In genomic region chr17:73255671-73256181, GRCh38 we compare ENCODE assay signal across 9 cellular contexts. TPM values are rescaled to one million over a fixed set of nuclear protein-coding genes. Genes with fewer than 3 reads are reported as not detected.
A peak's percentile ranks its signal among the peaks of the same experiment; 100 is the strongest.
DNase-seq lines count a peak whose midpoint lies in the region; ATAC-seq, FAIRE-seq and TF ChIP-seq lines count a peak whose summit lies in the region.
"Had no signal": no experiment of that assay in that cellular context is flagged by ENCODE, and none has a peak within 500 bp of the region (broad histone marks: within the 10 kb centered on the region; RNA-seq: fewer than 3 reads in every experiment).

No MANE protein-coding gene starts in this region.

- H3K36me3 ChIP-seq in GM23248 (ENCODE audit: low read depth) = no peaks in the 10 kb centered on the region
- H3K36me3 ChIP-seq in esophagus squamous epithelium = no peaks in the 10 kb centered on the region
- H3K36me3 ChIP-seq in neural cell (ENCODE audit: insufficient read depth, low read length) = no peaks in the 10 kb centered on the region
- no peaks in the 10 kb centered on the region for H3K36me3 ChIP-seq in thyroid gland

- H3K4me3 ChIP-seq in GM23248 = no peak overlapping the region
- no peak overlapping the region for H3K4me3 ChIP-seq in esophagus squamous epithelium
- no peak overlapping the region for H3K4me3 ChIP-seq in neural cell (ENCODE audit: low read length)
- no peak overlapping the region for H3K4me3 ChIP-seq in thyroid gland (replicated peaks in 1 of 3)

- H4K20me1 ChIP-seq in GM23248 (ENCODE audit: insufficient read depth) (no peaks in the 10 kb centered on the region), neural cell (ENCODE audit: insufficient read depth) (no peaks in the 10 kb centered on the region)

- 2 to 3% methylated on average over 8 of the region's 8 CpGs for WGBS in GM23248 (ENCODE audit: low coverage in 1 of 2, low lambda C conversion rate in 2 of 2, missing lambda C conversion rate in 2 of 2), 2 experiments
- 0 to 2% methylated on average over 7 to 8 of the region's 8 CpGs for WGBS in esophagus squamous epithelium, 2 donors
- WGBS in thyroid gland, 2 donors = 6 to 8% methylated on average over 8 of the region's 8 CpGs

- peak; percentile 99 for TF ChIP-seq CTCF in D721Med (IDR thresholded peaks at IDR 0.05; ENCODE audit: insufficient read depth, missing control alignments)
- TF ChIP-seq CTCF in esophagus squamous epithelium (IDR thresholded peaks at IDR 0.05) = peak; percentile 94 to 98 (median 96)
- TF ChIP-seq CTCF in neural cell (IDR thresholded peaks at IDR 0.05; ENCODE audit: poor library complexity, severe bottlenecking) = peak; percentile 99
- TF ChIP-seq CTCF in thyroid gland (IDR thresholded peaks at IDR 0.05) = peak; percentile 88 to 99 (median 96)

- TF ChIP-seq RAD21 in neural cell (conservative IDR thresholded peaks at IDR 0.05) = peak; percentile 99

- H3K9me3 ChIP-seq in GM23248 (ENCODE audit: low read depth) (no peaks in the 10 kb centered on the region), esophagus squamous epithelium (no peaks in the 10 kb centered on the region), neural cell (ENCODE audit: low read length) (no peaks in the 10 kb centered on the region), thyroid gland (no peaks in the 10 kb centered on the region)

- H3F3A ChIP-seq in GM23248 (ENCODE audit: insufficient read depth) = no peaks in the 10 kb centered on the region
- no peaks in the 10 kb centered on the region for H3F3A ChIP-seq in neural cell (ENCODE audit: insufficient read depth, low read length, poor library complexity, severe bottlenecking)

- H3K9me2 ChIP-seq in GM23248 (ENCODE audit: insufficient read depth) (no peaks in the 10 kb centered on the region), neural cell (ENCODE audit: insufficient read depth, low read length) (no peaks in the 10 kb centered on the region)

- no peaks in the 10 kb centered on the region for H3K4me1 ChIP-seq in GM23248 (ENCODE audit: insufficient read depth)
- peaks cover 0 to 12% (median 0%) of the 10 kb centered on the region in 3 donors for H3K4me1 ChIP-seq in esophagus squamous epithelium
- peaks cover 0 to 5% of the 10 kb centered on the region in 2 donors for H3K4me1 ChIP-seq in thyroid gland

- no peak for DNase-seq in D721Med (ENCODE audit: insufficient read length, low spot score)
- DNase-seq in GM23248 = peak; percentile 62
- peak; percentile 43 for DNase-seq in NOMO-1 treated with DMSO at 0.1 percent for 48 hours (lab: John Stamatoyannopoulos, UW; ENCODE audit: unreplicated experiment)
- DNase-seq in activated T-cell treated with anti-CD3 and anti-CD28 coated beads for 24 hours (ENCODE audit: low read depth) = peak; percentile 27
- DNase-seq in esophagus squamous epithelium (lab: John Stamatoyannopoulos, UW) = no peak
- DNase-seq in thyroid gland = peak; percentile 38 to 47

- TF ChIP-seq EP300 in neural cell (conservative IDR thresholded peaks at IDR 0.05; ENCODE audit: poor library complexity, severe bottlenecking) = no peak

- H3K27ac ChIP-seq in GM23248 (no peak overlapping the region), esophagus squamous epithelium (no peak overlapping the region), neural cell (ENCODE audit: low read length) (no peak overlapping the region), thyroid gland (no peak overlapping the region)

- no peak overlapping the region for H3K4me2 ChIP-seq in GM23248 (ENCODE audit: unreplicated experiment)
- no peak overlapping the region for H3K4me2 ChIP-seq in neural cell (ENCODE audit: low read length)

- H3K79me2 ChIP-seq in GM23248 (ENCODE audit: insufficient read depth) (no peaks in the 10 kb centered on the region), neural cell (replicated peaks; ENCODE audit: insufficient read depth, low read length) (no peaks in the 10 kb centered on the region)

- no peak for FAIRE-seq in D721Med (lab: Jason Lieb, UNC)

- no peak for TF ChIP-seq POLR2A in esophagus squamous epithelium (IDR thresholded peaks at IDR 0.05)
- TF ChIP-seq POLR2A in thyroid gland (IDR thresholded peaks at IDR 0.05) = no peak

- H2AFZ ChIP-seq in GM23248 (no peak overlapping the region), neural cell (ENCODE audit: low read depth, low read length) (no peak overlapping the region)

- no peak for ATAC-seq in HG03571 (IDR thresholded peaks at IDR 0.05; ENCODE audit: unreplicated experiment)

- intact Hi-C loops in esophagus squamous epithelium (cut with DNase I) = loop anchor here (2.0 to 10.0 kb wide), 2 partner anchors 61 to 113 kb away; partner anchors contain the start of gene COG1
- intact Hi-C loops in thyroid gland (cut with DNase I) = loop anchor here (2.0 kb wide), 1 partner anchor 113 kb away; no protein-coding TSS in a partner anchor

- H3K9ac ChIP-seq in GM23248 = no peak overlapping the region
- no peak overlapping the region for H3K9ac ChIP-seq in neural cell (ENCODE audit: low read length)

- in situ Hi-C loops in GM23248 (cut with MboI) = loop anchor here (5.0 kb wide), 1 partner anchor 117 kb away; no protein-coding TSS in a partner anchor

- H3K27me3 ChIP-seq in GM23248 (replicated peaks; ENCODE audit: insufficient read depth) (no peaks in the 10 kb centered on the region), esophagus squamous epithelium (no peaks in the 10 kb centered on the region), neural cell (ENCODE audit: insufficient read depth, low read depth, low read length) (no peaks in the 10 kb centered on the region), thyroid gland (no peaks in the 10 kb centered on the region)

TF ChIP-seq in neural cell, 6 proteins besides CTCF, POLR2A, EP300 and RAD21:
- TF ChIP-seq SMC3 (conservative IDR thresholded peaks at IDR 0.05; ENCODE audit: poor library complexity) (peak; percentile 99), REST (IDR thresholded peaks at IDR 0.05; ENCODE audit: borderline replicate concordance) (no peak)

RNA-seq across cellular contexts. Expression of gene CPSF4L, which starts 6.0 kb away (rescaled TPM):
- not detected in 2 replicates for total RNA-seq in GM23248 (2014; rRNA removed; shearing (Covaris generic))
- polyA plus RNA-seq in GM23248 (2016; fragmentation: Nextera tagmentation; extraction: Ambion mirVana) (not detected in 2 replicates), neural cell (not detected in 2 replicates)
- total RNA-seq in esophagus squamous epithelium (not detected), thyroid gland (not detected)
- polyA minus RNA-seq in neural cell = 1.0 TPM in 1 of 2 replicates, not detected in the other
- total RNA-seq: T-helper 2 cell treated with Interferon-gamma antibody and Interleukin-4, amounts not matched to agents 100 ng/mL and 5 ng/mL, for 36 hours had no signal

RNA-seq across cellular contexts. Expression of gene CDC42EP4, which starts 56.1 kb away (rescaled TPM):
- total RNA-seq in GM23248 (2014; rRNA removed; shearing (Covaris generic)) = 30.6 and 34.6 TPM in 2 replicates
- polyA plus RNA-seq in GM23248 (2016; fragmentation: Nextera tagmentation; extraction: Ambion mirVana) (31.2 and 35.4 TPM in 2 replicates), neural cell (19.4 and 29.0 TPM in 2 replicates)
- total RNA-seq in esophagus squamous epithelium (10 to 100 TPM; 45.1 to 63.9 (median 52.9) TPM), thyroid gland (100 to 1,000 TPM in 2 of 4 donors, 10 to 100 TPM in 2; 68.7 to 172 (median 97.3) TPM)
- 33.3 and 40.4 TPM in 2 replicates for polyA minus RNA-seq in neural cell

Comparison
In these comparisons a context has a peak if more than half of its experiments do, and no peak if none do; other contexts are left out.
1. DNase-seq: peak in GM23248 (single experiment), NOMO-1 treated with DMSO at 0.1 percent for 48 hours (single experiment), activated T-cell treated with anti-CD3 and anti-CD28 coated beads for 24 hours (single experiment) and thyroid gland (2 of 2); none in D721Med (single experiment) and esophagus squamous epithelium (single experiment).
2. Peak in every context shown above with its lines, with median percentiles within 50 percentile points of each other: CTCF ChIP-seq.